27 cellular contexts compared by ENCODE assay signal in the genomic region with DNA sequence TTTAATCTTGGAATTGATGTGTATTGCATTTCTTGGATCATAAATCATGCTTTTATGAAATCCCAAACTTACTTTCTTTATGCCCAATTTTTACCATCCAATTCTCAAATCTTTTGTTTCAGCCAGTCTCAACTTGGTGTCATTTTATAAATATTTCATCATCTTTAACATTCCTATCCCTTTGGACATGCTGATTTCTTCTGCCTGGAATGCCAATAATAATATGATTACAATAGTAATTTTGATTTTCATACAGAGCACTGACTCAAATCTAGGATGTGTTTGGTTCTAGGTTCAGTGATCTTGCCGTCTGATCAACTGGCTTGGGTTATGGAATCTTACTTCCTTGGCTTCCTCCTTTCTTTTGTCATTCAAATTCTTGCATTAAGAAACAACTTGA. TPM values are rescaled to one million over a fixed set of nuclear protein-coding genes. Genes with fewer than 3 reads are reported as not detected.
DNase-seq lines count a peak whose midpoint lies in the region; ATAC-seq, FAIRE-seq and TF ChIP-seq lines count a peak whose summit lies in the region.
"Had no signal": no experiment of that assay in that cellular context is flagged by ENCODE, and none has a peak within 500 bp of the region (broad histone marks: within the 10 kb centered on the region; RNA-seq: fewer than 3 reads in every experiment).

No MANE protein-coding gene starts in this region.

- no peak overlapping the region for H3K4me3 Mint-ChIP-seq in chondrocyte (ENCODE audit: unreplicated experiment)
- no peak overlapping the region for H3K4me3 Mint-ChIP-seq in natural killer cell treated with Interleukin-12 subunit alpha and Interleukin-12 subunit beta and Interleukin-15 and Interleukin-18, amount 100 ng/mL, for 72 hours
- H3K4me3 Mint-ChIP-seq: activated CD4-positive, alpha-beta T cell treated with anti-CD3 and anti-CD28 coated beads, Interleukin-2, amount 10 ng/mL, durations not matched to agents 24 days and 14 days; activated naive CD4-positive, alpha-beta T cell treated with anti-CD3 and anti-CD28 coated beads, Interleukin-2, amount 10 ng/mL, durations not matched to agents 7 days and 5 days; activated T-cell treated with anti-CD3 and anti-CD28 coated beads, Interleukin-2, amount 50 U/mL, for 72 hours; CD4-positive, alpha-beta T cell; naive B cell; stimulated activated naive CD8-positive, alpha-beta T cell treated with anti-CD3 and anti-CD28 coated beads, Interleukin-15, Interleukin-2, amounts not matched to agents 100 ng/mL and 50 ng/mL, for 24 hours; T-helper 2 cell treated with Interferon-gamma antibody and Interleukin-4, amounts not matched to agents 5 μg/mL and 100 μg/mL, for 36 hours had no signal

- no peaks in the 10 kb centered on the region for H3K9me3 Mint-ChIP-seq in chondrocyte (ENCODE audit: low read depth)
- H3K9me3 Mint-ChIP-seq in natural killer cell treated with Interleukin-12 subunit alpha and Interleukin-12 subunit beta and Interleukin-15 and Interleukin-18, amount 100 ng/mL, for 72 hours: no peaks in the 10 kb centered on the region
- H3K9me3 Mint-ChIP-seq: activated CD4-positive, alpha-beta T cell treated with anti-CD3 and anti-CD28 coated beads, Interleukin-2, amount 10 ng/mL, durations not matched to agents 24 days and 14 days; activated naive CD4-positive, alpha-beta T cell treated with anti-CD3 and anti-CD28 coated beads, Interleukin-2, amount 10 ng/mL, durations not matched to agents 7 days and 5 days; activated T-cell treated with anti-CD3 and anti-CD28 coated beads, Interleukin-2, amount 50 U/mL, for 72 hours; CD4-positive, alpha-beta T cell; naive B cell; stimulated activated naive CD8-positive, alpha-beta T cell treated with anti-CD3 and anti-CD28 coated beads, Interleukin-15, Interleukin-2, amounts not matched to agents 100 ng/mL and 50 ng/mL, for 24 hours; T-helper 2 cell treated with Interferon-gamma antibody and Interleukin-4, amounts not matched to agents 5 μg/mL and 100 μg/mL, for 36 hours had no signal

- H3K36me3 ChIP-seq in HUES6 (ENCODE audit: control insufficient read depth, insufficient read depth, low read length): peaks cover 15% of the 10 kb centered on the region
- H3K36me3 ChIP-seq: breast epithelium, colonic mucosa, uterus had no signal

- H3K27me3 ChIP-seq in HUES6 (ENCODE audit: control insufficient read depth, insufficient read depth, low read length): no peaks in the 10 kb centered on the region
- H3K27me3 ChIP-seq: breast epithelium, colonic mucosa, esophagus squamous epithelium, uterus had no signal

- peak overlapping the region; percentile 49 for H3K27ac Mint-ChIP-seq in chondrocyte (ENCODE audit: unreplicated experiment)
- H3K27ac Mint-ChIP-seq in natural killer cell treated with Interleukin-12 subunit alpha and Interleukin-12 subunit beta and Interleukin-15 and Interleukin-18, amount 100 ng/mL, for 72 hours: no peak overlapping the region
- H3K27ac Mint-ChIP-seq: activated CD4-positive, alpha-beta T cell treated with anti-CD3 and anti-CD28 coated beads, Interleukin-2, amount 10 ng/mL, durations not matched to agents 24 days and 14 days; activated naive CD4-positive, alpha-beta T cell treated with anti-CD3 and anti-CD28 coated beads, Interleukin-2, amount 10 ng/mL, durations not matched to agents 7 days and 5 days; activated T-cell treated with anti-CD3 and anti-CD28 coated beads, Interleukin-2, amount 50 U/mL, for 72 hours; CD4-positive, alpha-beta T cell; stimulated activated naive CD8-positive, alpha-beta T cell treated with anti-CD3 and anti-CD28 coated beads, Interleukin-15, Interleukin-2, amounts not matched to agents 100 ng/mL and 50 ng/mL, for 24 hours; T-helper 2 cell treated with Interferon-gamma antibody and Interleukin-4, amounts not matched to agents 5 μg/mL and 100 μg/mL, for 36 hours had no signal

- H3K4me1 Mint-ChIP-seq in chondrocyte (ENCODE audit: low read depth): peaks cover 22% of the 10 kb centered on the region
- peaks cover 0 to 11% of the 10 kb centered on the region in 2 donors for H3K4me1 Mint-ChIP-seq in natural killer cell treated with Interleukin-12 subunit alpha and Interleukin-12 subunit beta and Interleukin-15 and Interleukin-18, amount 100 ng/mL, for 72 hours (ENCODE audit: low read depth in 2 of 2)
- H3K4me1 Mint-ChIP-seq: activated CD4-positive, alpha-beta T cell treated with anti-CD3 and anti-CD28 coated beads, Interleukin-2, amount 10 ng/mL, durations not matched to agents 24 days and 14 days had no signal

- TF ChIP-seq CTCF in D721Med (IDR thresholded peaks at IDR 0.05; ENCODE audit: insufficient read depth, missing control alignments) (no peak), chondrocyte (IDR thresholded peaks at IDR 0.05) (no peak)

- no peaks in the 10 kb centered on the region for H3K9me3 ChIP-seq in HUES6 (ENCODE audit: control insufficient read depth, insufficient read depth, low read depth, low read length)
- H3K9me3 ChIP-seq: breast epithelium, colonic mucosa, esophagus squamous epithelium, uterus had no signal

- no peaks in the 10 kb centered on the region for H3K27me3 Mint-ChIP-seq in chondrocyte (ENCODE audit: low read depth)
- no peaks in the 10 kb centered on the region for H3K27me3 Mint-ChIP-seq in natural killer cell treated with Interleukin-12 subunit alpha and Interleukin-12 subunit beta and Interleukin-15 and Interleukin-18, amount 100 ng/mL, for 72 hours
- H3K27me3 Mint-ChIP-seq: activated CD4-positive, alpha-beta T cell treated with anti-CD3 and anti-CD28 coated beads, Interleukin-2, amount 10 ng/mL, durations not matched to agents 24 days and 14 days; activated naive CD4-positive, alpha-beta T cell treated with anti-CD3 and anti-CD28 coated beads, Interleukin-2, amount 10 ng/mL, durations not matched to agents 7 days and 5 days; CD4-positive, alpha-beta T cell; naive B cell; stimulated activated naive CD8-positive, alpha-beta T cell treated with anti-CD3 and anti-CD28 coated beads, Interleukin-15, Interleukin-2, amounts not matched to agents 100 ng/mL and 50 ng/mL, for 24 hours had no signal

- no peak overlapping the region for H3K4me3 ChIP-seq in HUES6 (ENCODE audit: low read depth, low read length)
- H3K4me3 ChIP-seq: breast epithelium, colonic mucosa, esophagus squamous epithelium, PC-9, uterus had no signal

- FAIRE-seq in D721Med (lab: Jason Lieb, UNC): peak; percentile 56
- FAIRE-seq: A204.1, kidney had no signal

- H3K27ac ChIP-seq in HUES6 (ENCODE audit: low read depth, low read length): peak overlapping the region; percentile 71; the same call in 1 of the 2 replicates
- H3K27ac ChIP-seq: breast epithelium, colonic mucosa, esophagus squamous epithelium, PC-9, uterus had no signal

- DNase-seq in D721Med (ENCODE audit: insufficient read length, low spot score): no peak
- no peak for DNase-seq in chondrocyte (ENCODE audit: low spot score)
- peak; percentile 27 for DNase-seq in iris pigment epithelial cell (ENCODE audit: low read depth)
- DNase-seq in activated naive CD4-positive, alpha-beta T cell treated with Interleukin-2 at 50 U/mL for 16 hours: no peak
- DNase-seq in hypothalamus (lab: John Stamatoyannopoulos, UW): no peak
- DNase-seq in natural killer cell treated with Interleukin-12 subunit alpha and Interleukin-12 subunit beta and Interleukin-15 and Interleukin-18, amount 100 ng/mL, for 72 hours (ENCODE audit: low spot score): no peak
- no peak for DNase-seq in NCI-H1694 (lab: John Stamatoyannopoulos, UW)
- DNase-seq: activated CD4-positive, alpha-beta T cell treated with anti-CD3 and anti-CD28 coated beads, Interleukin-2, amount 10 ng/mL, durations not matched to agents 24 days and 14 days; activated naive CD4-positive, alpha-beta T cell treated with anti-CD3 and anti-CD28 coated beads, Interleukin-2, amount 10 ng/mL, durations not matched to agents 7 days and 5 days; activated T-cell treated with anti-CD3 and anti-CD28 coated beads, Interleukin-2, amount 50 U/mL, for 72 hours; AML-193; amniotic stem cell; CD4-positive, alpha-beta T cell; colonic mucosa; esophagus squamous epithelium; kidney; naive B cell; NCI-H187; nucleus accumbens; PC-9; SHP77 treated with DMSO at 0.1 percent for 48 hours; uterus had no signal

- peaks cover 85% of the 10 kb centered on the region for H3K4me1 ChIP-seq in HUES6 (ENCODE audit: control insufficient read depth, insufficient read depth, low read length)
- H3K4me1 ChIP-seq: breast epithelium, colonic mucosa, esophagus squamous epithelium, uterus had no signal

- no peak for ATAC-seq in natural killer cell treated with Interleukin-12 subunit alpha and Interleukin-12 subunit beta and Interleukin-15 and Interleukin-18, amount 100 ng/mL, for 72 hours

- no peaks in the 10 kb centered on the region for H3K36me3 Mint-ChIP-seq in chondrocyte (ENCODE audit: low read depth)
- no peaks in the 10 kb centered on the region for H3K36me3 Mint-ChIP-seq in natural killer cell treated with Interleukin-12 subunit alpha and Interleukin-12 subunit beta and Interleukin-15 and Interleukin-18, amount 100 ng/mL, for 72 hours

- H3K9ac ChIP-seq in HUES6 (ENCODE audit: low read length): no peak overlapping the region

RNA-seq across cellular contexts. Expression of gene RRP15, which starts 12.8 kb away (rescaled TPM):
- 15.2 to 18.2 TPM (median 16.9 TPM) in 3 replicates for total RNA-seq in chondrocyte
- total RNA-seq in natural killer cell treated with Interleukin-12 subunit alpha and Interleukin-12 subunit beta and Interleukin-15 and Interleukin-18, amount 100 ng/mL, for 72 hours: 10 to 100 TPM; 23.9 to 32.4 TPM

RNA-seq across cellular contexts. Expression of gene TGFB2, which starts 47.3 kb away (rescaled TPM):
- total RNA-seq in chondrocyte: 140 to 237 TPM (median 226 TPM) in 3 replicates
- under 1 TPM in 1 of 2 donors, not detected in 1; 0.11 TPM for total RNA-seq in natural killer cell treated with Interleukin-12 subunit alpha and Interleukin-12 subunit beta and Interleukin-15 and Interleukin-18, amount 100 ng/mL, for 72 hours
- total RNA-seq: activated CD4-positive, alpha-beta T cell treated with anti-CD3 and anti-CD28 coated beads, Interleukin-2, amount 10 ng/mL, durations not matched to agents 24 days and 14 days; activated T-cell treated with anti-CD3 and anti-CD28 coated beads, Interleukin-2, amount 50 U/mL, for 72 hours had no signal

Comparison
In these comparisons a context has a peak if more than half of its experiments do, and no peak if none do; other contexts are left out.
1. RNA of gene TGFB2, which starts 47.3 kb away (total RNA-seq): 140 to 237 TPM in chondrocyte; 0.11 TPM in natural killer cell treated with Interleukin-12 subunit alpha and Interleukin-12 subunit beta and Interleukin-15 and Interleukin-18, amount 100 ng/mL, for 72 hours; every median in the first group is over 100 times any median in the second.